ENCODE assay signal across 19 cellular contexts in genomic region chr2:188079176-188079575, GRCh38.
A peak's percentile ranks its signal among the peaks of the same experiment; 100 is the strongest.
DNase-seq lines count a peak whose midpoint lies in the region; ATAC-seq, FAIRE-seq and TF ChIP-seq lines count a peak whose summit lies in the region.
"Had no signal": no experiment of that assay in that cellular context is flagged by ENCODE, and none has a peak within 500 bp of the region (broad histone marks: within the 10 kb centered on the region; RNA-seq: fewer than 3 reads in every experiment).

No MANE protein-coding gene starts in this region.

- BruUV-seq in PC-3 (replicated peaks; lab: Mats Ljungman, UMichigan) (no TSS peak), OCI-LY7 (replicated peaks; lab: Mats Ljungman, UMichigan) (no TSS peak)

- no peaks in the 10 kb centered on the region for H4K20me1 ChIP-seq in astrocyte (ENCODE audit: insufficient read depth, low read length)
- H4K20me1 ChIP-seq in PC-3 (ENCODE audit: low read length) = no peaks in the 10 kb centered on the region
- H4K20me1 ChIP-seq in OCI-LY7 (ENCODE audit: insufficient read depth, low read length) = no peaks in the 10 kb centered on the region

- H3K4me2 ChIP-seq in astrocyte (ENCODE audit: low read length) (peak overlapping the region; percentile 43), PC-3 (ENCODE audit: low read length) (no peak overlapping the region), OCI-LY7 (ENCODE audit: low read length) (no peak overlapping the region)

- H3K9me3 Mint-ChIP-seq in astrocyte (ENCODE audit: unreplicated experiment) = peaks cover 11% of the 10 kb centered on the region
- H3K9me3 Mint-ChIP-seq: activated T-cell treated with anti-CD3 and anti-CD28 coated beads, Interleukin-2, amount 50 U/mL, for 4 hours had no signal

- H3K4me1 Mint-ChIP-seq in astrocyte (ENCODE audit: low read depth, unreplicated experiment) = peaks cover 14% of the 10 kb centered on the region
- H3K4me1 Mint-ChIP-seq: mesothelial cell of epicardium had no signal

- no peak for TF ChIP-seq CTCF in AG04450 (IDR thresholded peaks at IDR 0.05; ENCODE audit: low read depth, low read length)
- no peak for TF ChIP-seq CTCF in astrocyte (IDR thresholded peaks at IDR 0.05; ENCODE audit: insufficient read depth, low read depth, low read length)
- no peak for TF ChIP-seq CTCF in PC-3 (conservative IDR thresholded peaks at IDR 0.05; ENCODE audit: low read depth, low read length)
- TF ChIP-seq CTCF in OCI-LY7 (conservative IDR thresholded peaks at IDR 0.05; ENCODE audit: low read length) = no peak

- peak overlapping the region; percentile 99 for H3K27ac Mint-ChIP-seq in astrocyte (ENCODE audit: unreplicated experiment)
- H3K27ac Mint-ChIP-seq: mesothelial cell of epicardium, type B pancreatic cell had no signal

- peaks cover 2% of the 10 kb centered on the region for H3K27me3 Mint-ChIP-seq in astrocyte (ENCODE audit: low read depth, unreplicated experiment)
- H3K27me3 Mint-ChIP-seq: type B pancreatic cell had no signal

- peaks cover 11% of the 10 kb centered on the region for H3K4me1 ChIP-seq in astrocyte (ENCODE audit: insufficient read depth, low read length)
- no peaks in the 10 kb centered on the region for H3K4me1 ChIP-seq in PC-3 (ENCODE audit: insufficient read depth, low read length)
- no peaks in the 10 kb centered on the region for H3K4me1 ChIP-seq in OCI-LY7 (ENCODE audit: insufficient read depth, low read length, poor library complexity, severe bottlenecking)
- H3K4me1 ChIP-seq: body of pancreas, pancreas had no signal

- FAIRE-seq in astrocyte (lab: Jason Lieb, UNC) = peak; percentile 95
- FAIRE-seq: endometrium had no signal

- H3K79me2 ChIP-seq in astrocyte (ENCODE audit: insufficient read depth, low read length) (no peaks in the 10 kb centered on the region), PC-3 (ENCODE audit: low read length) (no peaks in the 10 kb centered on the region), OCI-LY7 (ENCODE audit: insufficient read depth, low read depth, low read length) (no peaks in the 10 kb centered on the region)

- H3K9me3 ChIP-seq in AG04450 (ENCODE audit: control insufficient read depth, insufficient read depth, low read length) = no peaks in the 10 kb centered on the region
- no peaks in the 10 kb centered on the region for H3K9me3 ChIP-seq in astrocyte (ENCODE audit: insufficient read depth, low read depth, low read length)
- H3K9me3 ChIP-seq in PC-3 (ENCODE audit: low read length) = no peaks in the 10 kb centered on the region
- H3K9me3 ChIP-seq in OCI-LY7 (ENCODE audit: low read length) = no peaks in the 10 kb centered on the region
- H3K9me3 ChIP-seq: body of pancreas, MG63, pancreas had no signal

- H3K27me3 ChIP-seq in AG04450 (ENCODE audit: control insufficient read depth, insufficient read depth, low read length) (no peaks in the 10 kb centered on the region), astrocyte (ENCODE audit: insufficient read depth, low read length) (peaks cover 7% of the 10 kb centered on the region), PC-3 (ENCODE audit: low read length) (no peaks in the 10 kb centered on the region)
- H3K27me3 ChIP-seq: body of pancreas, MG63, pancreas had no signal

- H3K36me3 Mint-ChIP-seq in astrocyte (ENCODE audit: low read depth, unreplicated experiment) = no peaks in the 10 kb centered on the region
- H3K36me3 Mint-ChIP-seq: mesothelial cell of epicardium, type B pancreatic cell had no signal

- H3K9ac ChIP-seq in astrocyte (ENCODE audit: low read length) (no peak overlapping the region), PC-3 (ENCODE audit: low read length) (no peak overlapping the region)

- H3K4me3 ChIP-seq in AG04450 (ENCODE audit: low read depth, low read length) (no peak overlapping the region), astrocyte (ENCODE audit: insufficient read depth, low read depth, low read length) (no peak overlapping the region), PC-3 (ENCODE audit: low read length) (no peak overlapping the region), OCI-LY7 (ENCODE audit: low read depth, low read length, poor library complexity, severe bottlenecking) (no peak overlapping the region)
- H3K4me3 ChIP-seq: body of pancreas, MG63, pancreas had no signal

- H3K9me2 ChIP-seq in PC-3 (replicated peaks; ENCODE audit: low read length) = no peaks in the 10 kb centered on the region
- no peaks in the 10 kb centered on the region for H3K9me2 ChIP-seq in OCI-LY7 (ENCODE audit: insufficient read depth, low read length)

- CTCF ChIA-PET in AG04450 (lab: Charles Lee) = interaction anchor here (1.5 kb wide), 1 partner anchor 433 kb away, joined by 4 read pairs; no protein-coding TSS in a partner anchor
- CTCF ChIA-PET in PC-3 (lab: Charles Lee) = no interaction called here
- CTCF ChIA-PET in OCI-LY7 (lab: Charles Lee; ENCODE audit: unreplicated experiment) = no interaction called here

- H3F3A ChIP-seq in PC-3 (ENCODE audit: low read length, unreplicated experiment) = no peaks in the 10 kb centered on the region

- DNase-seq in AG04450 (ENCODE audit: low read depth, low spot score) (peak; percentile 48), HK-2 (ENCODE audit: unreplicated experiment) (peak; percentile 36), astrocyte (ENCODE audit: low read depth) (peak; percentile 94), hepatic stellate cell (ENCODE audit: low spot score) (peak; percentile 19), pons (ENCODE audit: low spot score) (no peak), PC-3 (no peak), OCI-LY7 (ENCODE audit: low spot score) (no peak)
- DNase-seq: activated CD4-positive, alpha-beta T cell treated with anti-CD3 and anti-CD28 coated beads for 1 hour; activated T-cell treated with anti-CD3 and anti-CD28 coated beads, Interleukin-2, amount 50 U/mL, for 4 hours; body of pancreas; DMS53; MG63; pancreas; stimulated activated CD8-positive, alpha-beta memory T cell treated with anti-CD3 and anti-CD28 coated beads, Interleukin-4, amount 100 ng/mL, for 48 hours had no signal

- POLR2A ChIA-PET in AG04450 (lab: Yijun Ruan, JAX) = no interaction called here
- POLR2A ChIA-PET in PC-3 (lab: Charles Lee; ENCODE audit: unreplicated experiment) = no interaction called here
- POLR2A ChIA-PET in OCI-LY7 (lab: Charles Lee) = interaction anchor here (0.8 kb wide), 1 partner anchor 29 kb away, joined by 4 read pairs; no protein-coding TSS in a partner anchor

- H3K36me3 ChIP-seq in astrocyte (ENCODE audit: insufficient read depth, low read length) (no peaks in the 10 kb centered on the region), PC-3 (ENCODE audit: low read depth, low read length) (no peaks in the 10 kb centered on the region), OCI-LY7 (ENCODE audit: insufficient read depth, low read length) (no peaks in the 10 kb centered on the region)
- H3K36me3 ChIP-seq: MG63, pancreas had no signal

- H3K27ac ChIP-seq in AG04450 (ENCODE audit: low read depth, low read length) (no peak overlapping the region), astrocyte (ENCODE audit: low read depth, low read length) (no peak overlapping the region), PC-3 (ENCODE audit: low read length) (no peak overlapping the region), OCI-LY7 (ENCODE audit: low read depth, low read length, poor library complexity, severe bottlenecking) (no peak overlapping the region)
- H3K27ac ChIP-seq: body of pancreas, HL-60, pancreas had no signal

- no peak for ATAC-seq in PC-3
- ATAC-seq in HG02642 (IDR thresholded peaks at IDR 0.05; ENCODE audit: poor library complexity, unreplicated experiment) = no peak
- ATAC-seq: activated T-cell treated with anti-CD3 and anti-CD28 coated beads, Interleukin-2, amount 50 U/mL, for 4 hours; body of pancreas; pancreas had no signal

- intact Hi-C loops in PC-3 (cut with micrococcal nuclease) = no loop called here
- intact Hi-C loops in OCI-LY7 (cut with micrococcal nuclease; ENCODE audit: unreplicated experiment) = no loop called here

- H2AFZ ChIP-seq in astrocyte (ENCODE audit: low read depth, low read length) (no peak overlapping the region), PC-3 (ENCODE audit: low read length) (no peak overlapping the region), OCI-LY7 (ENCODE audit: low read length) (no peak overlapping the region)

- H3K4me3 Mint-ChIP-seq in astrocyte (ENCODE audit: unreplicated experiment) = peak overlapping the region; percentile 1
- H3K4me3 Mint-ChIP-seq: activated T-cell treated with anti-CD3 and anti-CD28 coated beads, Interleukin-2, amount 50 U/mL, for 4 hours; mesothelial cell of epicardium; type B pancreatic cell had no signal

Comparison
In these comparisons a context has a peak if more than half of its experiments do, and no peak if none do; other contexts are left out.
1. DNase-seq: peak in AG04450 (single experiment), HK-2 (single experiment), astrocyte (single experiment) and hepatic stellate cell (single experiment); none in pons (single experiment), PC-3 (single experiment) and OCI-LY7 (single experiment).